Comparison of ENCODE assay signal across 8 cellular contexts in genomic region chr17:27244481-27245223, GRCh38. TPM values are rescaled to one million over a fixed set of nuclear protein-coding genes. Genes with fewer than 3 reads are reported as not detected.
DNase-seq lines count a peak whose midpoint lies in the region; ATAC-seq and TF ChIP-seq lines count a peak whose summit lies in the region.

No MANE protein-coding gene starts in this region.

- peak overlapping the region; percentile 72 for H3K27ac Mint-ChIP-seq in osteocyte (ENCODE audit: unreplicated experiment)

- peak overlapping the region; percentile 29 for H3K4me3 ChIP-seq in fibroblast of villous mesenchyme (ENCODE audit: low read depth, low read length)

- H3K4me3 Mint-ChIP-seq in osteocyte (ENCODE audit: unreplicated experiment): no peak overlapping the region

- ATAC-seq in GM21515 (IDR thresholded peaks at IDR 0.05; ENCODE audit: unreplicated experiment): no peak
- ATAC-seq in GM19452 (IDR thresholded peaks at IDR 0.05; ENCODE audit: unreplicated experiment): no peak

- TF ChIP-seq CTCF in fibroblast of villous mesenchyme (IDR thresholded peaks at IDR 0.05; ENCODE audit: insufficient read depth, low read depth, low read length) (no peak), osteocyte (IDR thresholded peaks at IDR 0.05) (no peak)

- H3K27me3 Mint-ChIP-seq in osteocyte (ENCODE audit: unreplicated experiment): peaks cover 10% of the 10 kb centered on the region

- no peaks in the 10 kb centered on the region for H3K36me3 Mint-ChIP-seq in osteocyte (ENCODE audit: unreplicated experiment)

- DNase-seq in ELR (ENCODE audit: low read depth) (peak; percentile 77), SIG-M5 treated with dmso at 0.1 percent for 504 hours (lab: John Stamatoyannopoulos, UW; ENCODE audit: unreplicated experiment) (peak; percentile 99), fibroblast of villous mesenchyme (ENCODE audit: low read depth) (peak; percentile 99), osteocyte (ENCODE audit: extremely low spot score, unreplicated experiment) (no peak), HT-29 (ENCODE audit: low spot score) (no peak), NCI-H2107 treated with DMSO at 0.1 percent for 48 hours (lab: John Stamatoyannopoulos, UW; ENCODE audit: unreplicated experiment) (no peak)

- H3K4me1 Mint-ChIP-seq in osteocyte (ENCODE audit: unreplicated experiment): peaks cover 28% of the 10 kb centered on the region

- H3K9me3 Mint-ChIP-seq in osteocyte (ENCODE audit: unreplicated experiment): no peaks in the 10 kb centered on the region

RNA-seq across cellular contexts. Expression of gene WSB1, which starts 49.3 kb away (rescaled TPM):
- 135 and 208 TPM in 2 replicates for total RNA-seq in fibroblast of villous mesenchyme
- total RNA-seq in osteocyte: 168 and 179 TPM in 2 replicates
- total RNA-seq in HT-29 (2014; rRNA removed; shearing (Covaris generic)): 32.0 and 53.2 TPM in 2 replicates

Comparison
In these comparisons a context has a peak if more than half of its experiments do, and no peak if none do; other contexts are left out.
1. DNase-seq: peak in ELR (single experiment), SIG-M5 treated with dmso at 0.1 percent for 504 hours (single experiment) and fibroblast of villous mesenchyme (single experiment); none in osteocyte (single experiment), HT-29 (single experiment) and NCI-H2107 treated with DMSO at 0.1 percent for 48 hours (single experiment).